8 cellular contexts compared by ENCODE assay signal in genomic region chr7:88169717-88170320, GRCh38. TPM values are rescaled to one million over a fixed set of nuclear protein-coding genes. Genes with fewer than 3 reads are reported as not detected.
DNase-seq lines count a peak whose midpoint lies in the region; ATAC-seq and TF ChIP-seq lines count a peak whose summit lies in the region.

No MANE protein-coding gene starts in this region.

- no peak overlapping the region for H3K4me3 Mint-ChIP-seq in T-helper 17 cell

- H3K27me3 ChIP-seq in left ventricle myocardium inferior (ENCODE audit: low read depth), result no peaks in the 10 kb centered on the region
- no peaks in the 10 kb centered on the region for H3K27me3 ChIP-seq in lower lobe of right lung (ENCODE audit: low read depth)

- TF ChIP-seq CTCF in left ventricle myocardium inferior (IDR thresholded peaks at IDR 0.05; ENCODE audit: borderline replicate concordance) (peak; percentile 69), lower lobe of right lung (IDR thresholded peaks at IDR 0.05) (peak; percentile 49)

- no peaks in the 10 kb centered on the region for H3K4me1 ChIP-seq in left ventricle myocardium inferior
- no peaks in the 10 kb centered on the region for H3K4me1 ChIP-seq in lower lobe of right lung

- intact Hi-C loops in left ventricle myocardium inferior (cut with micrococcal nuclease), result no loop called here
- intact Hi-C loops in left ventricle myocardium superior (cut with micrococcal nuclease), result loop anchor here (10.0 kb wide), 1 partner anchor 375 kb away; no protein-coding TSS in a partner anchor
- intact Hi-C loops in lower lobe of right lung (cut with DNase I), result no loop called here

- H3K4me1 Mint-ChIP-seq in T-helper 17 cell, result no peaks in the 10 kb centered on the region

- DNase-seq in left ventricle myocardium inferior (no peak), left ventricle myocardium superior (no peak), LoVo (ENCODE audit: low spot score) (peak; percentile 48), astrocyte of the hippocampus (ENCODE audit: low read depth, low spot score) (peak; percentile 41), lower lobe of right lung (no peak), MV-4-11 (lab: John Stamatoyannopoulos, UW) (no peak), T-helper 17 cell (no peak)

- H3K4me3 ChIP-seq in left ventricle myocardium inferior (no peak overlapping the region), lower lobe of right lung (no peak overlapping the region)

- ATAC-seq in left ventricle myocardium superior (no peak), lower lobe of right lung (no peak), HG02588 (IDR thresholded peaks at IDR 0.05; ENCODE audit: unreplicated experiment) (no peak), T-helper 17 cell (no peak)

- H3K27ac Mint-ChIP-seq in T-helper 17 cell, result no peak overlapping the region

- H3K9me3 ChIP-seq in left ventricle myocardium inferior (replicated peaks) (no peaks in the 10 kb centered on the region), lower lobe of right lung (no peaks in the 10 kb centered on the region), T-helper 17 cell (ENCODE audit: control insufficient read depth, low read length, poor library complexity, severe bottlenecking) (no peaks in the 10 kb centered on the region)

- H3K36me3 ChIP-seq in left ventricle myocardium inferior, result no peaks in the 10 kb centered on the region
- H3K36me3 ChIP-seq in lower lobe of right lung, result no peaks in the 10 kb centered on the region

- H3K27ac ChIP-seq in left ventricle myocardium inferior (replicated peaks) (no peak overlapping the region), lower lobe of right lung (no peak overlapping the region)

- no peaks in the 10 kb centered on the region for H3K36me3 Mint-ChIP-seq in T-helper 17 cell (ENCODE audit: low read depth)

- no peaks in the 10 kb centered on the region for H3K27me3 Mint-ChIP-seq in T-helper 17 cell

RNA-seq across cellular contexts. Expression of gene SRI, which starts 50.0 kb away (rescaled TPM):
- total RNA-seq in left ventricle myocardium inferior (76.1 TPM), left ventricle myocardium superior (88.9 TPM), lower lobe of right lung (140 TPM), T-helper 17 cell (10 to 100 TPM; 58.1 to 65.8 TPM)

Comparison
In these comparisons a context has a peak if more than half of its experiments do, and no peak if none do; other contexts are left out.
1. DNase-seq: peak in LoVo (single experiment) and astrocyte of the hippocampus (single experiment); none in left ventricle myocardium inferior (single experiment), left ventricle myocardium superior (single experiment), lower lobe of right lung (single experiment), MV-4-11 (single experiment) and T-helper 17 cell (0 of 3).